8 cellular contexts compared by ENCODE assay signal in the genomic region with DNA sequence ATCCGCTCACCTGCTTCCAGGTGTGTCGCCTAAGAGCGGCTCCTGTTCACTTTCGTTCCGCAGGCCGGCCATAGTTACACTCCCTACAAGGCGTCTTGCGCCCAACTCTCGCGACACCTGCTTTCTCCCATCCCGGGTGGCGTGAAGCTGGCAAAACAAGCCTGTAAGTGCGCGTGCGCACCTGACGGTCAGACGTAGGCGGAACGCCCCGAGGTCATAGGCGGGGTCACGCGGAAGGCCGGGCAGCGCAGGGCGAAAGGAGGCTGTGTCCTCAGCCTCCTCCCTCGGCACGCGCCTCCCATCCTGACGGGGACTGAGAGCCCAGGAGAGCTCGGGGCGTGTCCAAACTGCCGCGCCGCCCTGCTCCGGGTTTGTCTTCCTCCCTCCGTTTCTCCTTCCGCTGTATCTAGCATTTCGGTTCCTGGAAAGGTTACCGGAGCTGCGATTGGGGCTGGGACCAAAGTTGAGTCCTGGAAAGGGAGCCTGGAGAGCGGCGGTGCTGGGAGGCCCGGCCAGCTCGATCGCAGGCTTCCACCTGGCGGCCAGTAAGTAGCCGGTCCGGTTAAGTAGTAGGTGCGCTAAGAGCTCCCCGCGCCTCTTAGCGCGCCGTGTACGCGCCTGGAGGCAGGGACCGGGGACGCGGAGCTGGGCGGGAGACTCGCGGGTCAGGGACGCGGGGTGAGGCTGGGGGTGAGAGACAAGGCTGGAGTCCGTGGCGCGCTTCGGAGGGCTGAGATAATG. TPM values are rescaled to one million over a fixed set of nuclear protein-coding genes. Genes with fewer than 3 reads are reported as not detected.
DNase-seq lines count a peak whose midpoint lies in the region; ATAC-seq, FAIRE-seq and TF ChIP-seq lines count a peak whose summit lies in the region.

ABHD18 (plus strand) TSS at position 345 of the 741 bp plus-strand sequence. CDS start 17,550 bp downstream, outside the sequence.
A gene with protein sequence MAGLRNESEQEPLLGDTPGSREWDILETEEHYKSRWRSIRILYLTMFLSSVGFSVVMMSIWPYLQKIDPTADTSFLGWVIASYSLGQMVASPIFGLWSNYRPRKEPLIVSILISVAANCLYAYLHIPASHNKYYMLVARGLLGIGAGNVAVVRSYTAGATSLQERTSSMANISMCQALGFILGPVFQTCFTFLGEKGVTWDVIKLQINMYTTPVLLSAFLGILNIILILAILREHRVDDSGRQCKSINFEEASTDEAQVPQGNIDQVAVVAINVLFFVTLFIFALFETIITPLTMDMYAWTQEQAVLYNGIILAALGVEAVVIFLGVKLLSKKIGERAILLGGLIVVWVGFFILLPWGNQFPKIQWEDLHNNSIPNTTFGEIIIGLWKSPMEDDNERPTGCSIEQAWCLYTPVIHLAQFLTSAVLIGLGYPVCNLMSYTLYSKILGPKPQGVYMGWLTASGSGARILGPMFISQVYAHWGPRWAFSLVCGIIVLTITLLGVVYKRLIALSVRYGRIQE (minus strand): TSS at position 112 of the 741 bp plus-strand sequence. CDS start 40 bp downstream, at position 72.

- peak within 1 kb of the TSS; percentile 91 for H3K9ac ChIP-seq in trophoblast cell (ENCODE audit: low read length)

- peak within 1 kb of the TSS; percentile 89 for H3K18ac ChIP-seq in trophoblast cell (ENCODE audit: low read length)

- H3K9me3 ChIP-seq in cardiac muscle cell (ENCODE audit: low read depth): no peaks in the 10 kb centered on the region
- H3K9me3 ChIP-seq in trophoblast cell (ENCODE audit: insufficient read depth, low read depth, low read length): no peaks in the 10 kb centered on the region
- H3K9me3 ChIP-seq in transverse colon: no peaks in the 10 kb centered on the region

- peak within 1 kb of the TSS; percentile 57 for H3K4ac ChIP-seq in trophoblast cell (ENCODE audit: low read depth, low read length)

- no peaks in the 10 kb centered on the region for H3K9me3 Mint-ChIP-seq in T-cell

- peak within 1 kb of the TSS; percentile 90 for H4K8ac ChIP-seq in trophoblast cell (ENCODE audit: low read depth, low read length)

- H3K27me3 ChIP-seq in cardiac muscle cell (no peaks in the 10 kb centered on the region), trophoblast cell (ENCODE audit: insufficient read depth, low read length) (no peaks in the 10 kb centered on the region), transverse colon (no peaks in the 10 kb centered on the region)

- H3K27ac ChIP-seq in adipose tissue (ENCODE audit: low read depth, low read length) (peak within 1 kb of the TSS; percentile 77), cardiac muscle cell (peak within 1 kb of the TSS; percentile 96), trophoblast cell (ENCODE audit: low read depth, low read length) (peak within 1 kb of the TSS; percentile 93), transverse colon (peak within 1 kb of the TSS; percentile 97 to 99 (median 98))

- H2BK120ac ChIP-seq in trophoblast cell (ENCODE audit: insufficient read depth, low read length, poor library complexity): peak within 1 kb of the TSS; percentile 62

- intact Hi-C loops in transverse colon (cut with DNase I; ENCODE audit: low total_unique reads): no loop called here

- CTCF ChIA-PET in T-cell (lab: Charles Lee): interaction anchor here in 1 of 2 donors (0.5 to 1.4 kb wide), 5 partner anchors 8 to 240 kb away, joined by 3 to 4 read pairs (median 4); partner anchors contain the start of gene PLK4

- H2AFZ ChIP-seq in trophoblast cell (ENCODE audit: insufficient read depth, low read length, poor library complexity): peak within 1 kb of the TSS; percentile 82

- peak; percentile 9 for TF ChIP-seq EP300 in transverse colon (IDR thresholded peaks at IDR 0.05; ENCODE audit: low read depth)

- H2BK12ac ChIP-seq in trophoblast cell (ENCODE audit: low read length): peak within 1 kb of the TSS; percentile 12

- peaks cover 6% of the 10 kb centered on the region for H3K36me3 Mint-ChIP-seq in T-cell

- no peaks in the 10 kb centered on the region for H3K27me3 Mint-ChIP-seq in T-cell

- peak within 1 kb of the TSS; percentile 76 for H4K12ac ChIP-seq in trophoblast cell (ENCODE audit: low read depth, low read length)

- ATAC-seq in HG02852 (IDR thresholded peaks at IDR 0.05; ENCODE audit: unreplicated experiment): peak; percentile 94
- ATAC-seq in T-cell (replicated peaks in 1 of 4): peak; percentile 90 to 95 (median 94)

- H3K27ac Mint-ChIP-seq in T-cell: peak within 1 kb of the TSS; percentile 95 to 98

- H3K4me3 ChIP-seq in cardiac muscle cell: peak within 1 kb of the TSS; percentile 65
- peak within 1 kb of the TSS; percentile 88 for H3K4me3 ChIP-seq in trophoblast cell (ENCODE audit: low read depth, low read length)
- H3K4me3 ChIP-seq in transverse colon: peak within 1 kb of the TSS; percentile 84 to 98 (median 92)

- H3K4me2 ChIP-seq in trophoblast cell (ENCODE audit: low read length): peak within 1 kb of the TSS; percentile 85

- FAIRE-seq in GM12892 (lab: Jason Lieb, UNC): peak; percentile 99

- WGBS in adipose tissue, 3 donors: 0% methylated on average over 69 of the region's 69 CpGs
- no CpG with 5 or more reads among the region's 69 CpGs for WGBS in trophoblast cell (ENCODE audit: extremely low coverage, insufficient coverage, insufficient read length)
- 0% methylated on average over 13 to 41 of the region's 69 CpGs for WGBS in transverse colon (ENCODE audit: low coverage in 1 of 2), 2 donors

- in situ Hi-C loops in transverse colon (cut with MboI; ENCODE audit: low pct_ligation_motif_present in 1 of 4, low pct_unique_long_range_greater_than_20kb in 1 of 4, low sequenced_read_pairs in 3 of 4): no loop called here

- peak within 1 kb of the TSS; percentile 90 for H3K14ac ChIP-seq in trophoblast cell (ENCODE audit: low read length)

- H3K79me2 ChIP-seq in trophoblast cell (ENCODE audit: control insufficient read depth, insufficient read depth, low read length, poor library complexity): peaks cover 11% of the 10 kb centered on the region

- H3K36me3 ChIP-seq in cardiac muscle cell (peaks cover 7% of the 10 kb centered on the region), trophoblast cell (ENCODE audit: control insufficient read depth in 1 of 2, insufficient read depth in 2 of 2, low read length in 2 of 2) (peaks cover 0 to 4% of the 10 kb centered on the region in 2 experiments), transverse colon (no peaks in the 10 kb centered on the region)

- TF ChIP-seq POLR2A in GM12892 (IDR thresholded peaks at IDR 0.05; ENCODE audit: low read depth, low read length) (peak; percentile 84), transverse colon (IDR thresholded peaks at IDR 0.05) (peak; percentile 89)

- H4K91ac ChIP-seq in trophoblast cell (ENCODE audit: low read depth, low read length): peak within 1 kb of the TSS; percentile 88

- POLR2A ChIA-PET in T-cell (lab: Charles Lee): interaction anchor here (0.5 to 2.3 kb wide), 10 partner anchors 13 to 1128 kb away, joined by 3 to 9 read pairs (median 4); partner anchors contain the start of genes LARP1B (in 1 of the 2), PLK4 (in 1 of the 2) and SCLT1 (in 1 of the 2)

- peak within 1 kb of the TSS; percentile 92 for H2BK5ac ChIP-seq in trophoblast cell (ENCODE audit: low read depth, low read length, poor library complexity)

- no peak within 1 kb of the TSS for H3K23ac ChIP-seq in trophoblast cell (ENCODE audit: low read length)

- H3K4me1 ChIP-seq in cardiac muscle cell (ENCODE audit: low read depth): peaks cover 18% of the 10 kb centered on the region
- H3K4me1 ChIP-seq in trophoblast cell (ENCODE audit: control insufficient read depth in 1 of 2, insufficient read depth in 2 of 2, low read length in 2 of 2): no peaks in the 10 kb centered on the region
- peaks cover 4 to 31% (median 10%) of the 10 kb centered on the region in 4 donors for H3K4me1 ChIP-seq in transverse colon

- peaks cover 49 to 53% (median 52%) of the 10 kb centered on the region in 3 donors for H3K4me1 Mint-ChIP-seq in T-cell

- DNase-seq in GM12892 (ENCODE audit: insufficient read length) (peak; percentile 81), NCI-H1436 treated with DMSO at 0.1 percent for 48 hours (lab: John Stamatoyannopoulos, UW) (peak; percentile 90), T-cell (peak; percentile 96 to 99 (median 98)), cardiac muscle cell (ENCODE audit: low read depth in 1 of 2, low spot score in 1 of 2) (peak; percentile 99 to 100), trophoblast cell (peak; percentile 100), transverse colon (peak; percentile 100)

- H3K79me1 ChIP-seq in trophoblast cell (ENCODE audit: low read length): peaks cover 9% of the 10 kb centered on the region

- H3K4me3 Mint-ChIP-seq in T-cell: peak within 1 kb of the TSS; percentile 95 to 97 (median 96)

- peak within 1 kb of the TSS; percentile 31 for H2AK5ac ChIP-seq in trophoblast cell (ENCODE audit: low read length)

- TF ChIP-seq CTCF in cardiac muscle cell (IDR thresholded peaks at IDR 0.05; ENCODE audit: low read depth, low read length) (peak; percentile 53), transverse colon (IDR thresholded peaks at IDR 0.05) (peak; percentile 40 to 79 (median 46))

RNA-seq across cellular contexts. Expression of gene ABHD18, which starts in this region (rescaled TPM):
- 9.9 TPM for polyA plus RNA-seq in GM12892 (2012; ENCODE audit: missing spikeins)
- total RNA-seq in T-cell: 10 to 100 TPM; 16.3 to 25.8 (median 21.7) TPM
- polyA plus RNA-seq in adipose tissue: 1 to 10 TPM; 2.8 to 4.4 (median 3.0) TPM
- 16.7 and 18.8 TPM in 2 replicates for total RNA-seq in cardiac muscle cell
- 21.5 and 35.1 TPM in 2 replicates for polyA plus RNA-seq in cardiac muscle cell
- polyA plus RNA-seq in trophoblast cell (2013): 9.4 and 10.1 TPM in 2 replicates
- 10 to 100 TPM; 13.7 to 22.3 (median 16.0) TPM for total RNA-seq in transverse colon

RNA-seq across cellular contexts. Expression of the second gene that starts in this region (rescaled TPM):
- polyA plus RNA-seq in GM12892 (2012; ENCODE audit: missing spikeins): 11.4 TPM
- total RNA-seq in T-cell: 10 to 100 TPM; 27.0 to 39.7 (median 37.1) TPM
- 1 to 10 TPM; 5.7 to 7.8 (median 7.3) TPM for polyA plus RNA-seq in adipose tissue
- total RNA-seq in cardiac muscle cell: 10.5 and 18.4 TPM in 2 replicates
- polyA plus RNA-seq in cardiac muscle cell: 20.4 and 23.6 TPM in 2 replicates
- polyA plus RNA-seq in trophoblast cell (2013): 17.9 and 20.4 TPM in 2 replicates
- total RNA-seq in transverse colon: 10 to 100 TPM; 26.6 to 50.5 (median 34.4) TPM

Comparison
In these comparisons a context has a peak if more than half of its experiments do, and no peak if none do; other contexts are left out.
1. Peak in every context shown above with its lines: DNase-seq, ATAC-seq, H3K4me3 ChIP-seq and H3K27ac ChIP-seq.